In genomic region chr4:76590847-76591281, GRCh38 we compare ENCODE assay signal across 2 cellular contexts.
TF ChIP-seq lines count a peak whose summit lies in the region.

No MANE protein-coding gene starts in this region.

TF ChIP-seq in IMR-90, 13 proteins besides CTCF, POLR2A, EP300 and RAD21:
- TF ChIP-seq RCOR1 (IDR thresholded peaks at IDR 0.05; ENCODE audit: insufficient replicate concordance, low read length), result no peak

TF ChIP-seq in H1, 55 proteins besides CTCF, POLR2A, EP300 and RAD21:
- TF ChIP-seq CBX5 (IDR thresholded peaks at IDR 0.05; ENCODE audit: low read depth, low read length), result no peak
